Comparison of ENCODE assay signal across 1 cellular context in genomic region chr20:62658593-62659159, GRCh38.
TF ChIP-seq lines count a peak whose summit lies in the region.

No MANE protein-coding gene starts in this region.

TF ChIP-seq in GM12878, 131 proteins besides CTCF, POLR2A, EP300 and RAD21:
- TF ChIP-seq KAT2A (conservative IDR thresholded peaks at IDR 0.05; ENCODE audit: control insufficient read depth, low read depth, low read length) (no peak), ATF7 (IDR thresholded peaks at IDR 0.05; ENCODE audit: low read depth) (no peak), FOS (IDR thresholded peaks at IDR 0.05; ENCODE audit: borderline replicate concordance, extremely low read depth, insufficient read length) (no peak), YY1 (IDR thresholded peaks at IDR 0.05; ENCODE audit: low read depth, low read length) (no peak)
